ENCODE assay signal across 8 cellular contexts in the genomic region with DNA sequence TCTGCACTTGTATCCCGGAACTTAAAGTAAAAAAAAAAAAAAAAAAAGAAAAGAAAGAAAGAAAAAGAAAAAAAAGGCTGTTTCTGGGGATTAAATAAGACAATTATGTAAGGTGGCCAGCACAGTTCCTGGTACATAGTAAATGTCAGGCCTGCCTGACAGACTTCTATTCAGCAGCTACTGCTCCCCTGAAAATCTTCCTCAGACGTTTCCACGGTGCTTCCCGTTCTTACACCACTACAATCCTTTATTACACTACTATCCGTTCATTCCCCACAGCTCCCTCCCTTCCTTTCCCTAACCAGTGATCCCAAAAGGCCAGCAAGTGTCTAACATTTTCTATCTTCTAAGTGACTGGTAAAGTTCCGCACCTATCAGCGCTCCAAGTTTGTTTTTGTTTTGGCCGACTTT. TPM values are rescaled to one million over a fixed set of nuclear protein-coding genes. Genes with fewer than 3 reads are reported as not detected.
DNase-seq lines count a peak whose midpoint lies in the region; ATAC-seq and TF ChIP-seq lines count a peak whose summit lies in the region.

No MANE protein-coding gene starts in this region.

- DNase-seq in Calu3 (no peak), brain microvascular endothelial cell (no peak), memory B cell (ENCODE audit: low spot score in 2 of 2) (no peak), type B pancreatic cell (ENCODE audit: extremely low spot score, unreplicated experiment) (no peak), activated gamma-delta T cell treated with Interleukin-2 at 50 U/mL for 16 hours (no peak)

- in situ Hi-C loops in brain microvascular endothelial cell (cut with HindIII; ENCODE audit: low pct_ligation_motif_present, low sequenced_read_pairs), result no loop called here

- H3K27me3 ChIP-seq in HUES48 (ENCODE audit: control insufficient read depth, insufficient read depth, low read length) (no peaks in the 10 kb centered on the region), brain microvascular endothelial cell (replicated peaks) (no peaks in the 10 kb centered on the region)

- H3K9me3 ChIP-seq in HUES48 (ENCODE audit: control insufficient read depth, insufficient read depth, low read length), result no peaks in the 10 kb centered on the region

- BruUV-seq in Calu3 (replicated peaks; lab: Mats Ljungman, UMichigan), result no TSS peak

- H3K27ac Mint-ChIP-seq in Calu3 (ENCODE audit: unreplicated experiment) (peak overlapping the region; percentile 97), memory B cell (peak overlapping the region; percentile 100), type B pancreatic cell (peak overlapping the region; percentile 98)

- H3K9me3 Mint-ChIP-seq in Calu3 (ENCODE audit: low read depth, unreplicated experiment), result no peaks in the 10 kb centered on the region
- H3K9me3 Mint-ChIP-seq in memory B cell, result no peaks in the 10 kb centered on the region
- no peaks in the 10 kb centered on the region for H3K9me3 Mint-ChIP-seq in type B pancreatic cell

- H3K27ac ChIP-seq in HUES48 (ENCODE audit: low read depth, low read length) (peak overlapping the region; percentile 97), brain microvascular endothelial cell (peak overlapping the region; percentile 81)

- H3K27me3 Mint-ChIP-seq in Calu3 (ENCODE audit: unreplicated experiment), result no peaks in the 10 kb centered on the region
- H3K27me3 Mint-ChIP-seq in memory B cell, result no peaks in the 10 kb centered on the region
- H3K27me3 Mint-ChIP-seq in type B pancreatic cell, result no peaks in the 10 kb centered on the region

- ATAC-seq in memory B cell (ENCODE audit: low read depth) (no peak), HG03565 (IDR thresholded peaks at IDR 0.05; ENCODE audit: unreplicated experiment) (no peak), GM18867 (IDR thresholded peaks at IDR 0.05; ENCODE audit: unreplicated experiment) (no peak)

- TF ChIP-seq CTCF in Calu3 (IDR thresholded peaks at IDR 0.05; ENCODE audit: unreplicated experiment) (no peak), brain microvascular endothelial cell (IDR thresholded peaks at IDR 0.05; ENCODE audit: low read depth, low read length, missing control alignments) (no peak), type B pancreatic cell (conservative IDR thresholded peaks at IDR 0.05) (no peak)

- H3K4me1 Mint-ChIP-seq in Calu3 (ENCODE audit: low read depth, unreplicated experiment), result peaks cover 17% of the 10 kb centered on the region
- H3K4me1 Mint-ChIP-seq in memory B cell, result peaks cover 4% of the 10 kb centered on the region
- H3K4me1 Mint-ChIP-seq in type B pancreatic cell (ENCODE audit: unreplicated experiment), result peaks cover 16% of the 10 kb centered on the region

- H3K4me3 ChIP-seq in HUES48 (ENCODE audit: low read depth, low read length), result peak overlapping the region; percentile 97
- H3K4me3 ChIP-seq in brain microvascular endothelial cell (ENCODE audit: low read depth, low read length), result peak overlapping the region; percentile 80

- peak overlapping the region; percentile 91 for H3K4me3 Mint-ChIP-seq in Calu3 (ENCODE audit: low read depth, unreplicated experiment)
- H3K4me3 Mint-ChIP-seq in memory B cell, result peak overlapping the region; percentile 98
- H3K4me3 Mint-ChIP-seq in type B pancreatic cell, result peak overlapping the region; percentile 98

- H3K36me3 Mint-ChIP-seq in Calu3 (ENCODE audit: insufficient read depth, unreplicated experiment) (peaks cover 30% of the 10 kb centered on the region), memory B cell (peaks cover 18% of the 10 kb centered on the region), type B pancreatic cell (peaks cover 4% of the 10 kb centered on the region)

- intact Hi-C loops in Calu3 (cut with micrococcal nuclease; ENCODE audit: unreplicated experiment), result no loop called here

- H3K36me3 ChIP-seq in HUES48 (ENCODE audit: control insufficient read depth, insufficient read depth, low read length), result no peaks in the 10 kb centered on the region
- H3K36me3 ChIP-seq in brain microvascular endothelial cell (replicated peaks), result peaks cover 3% of the 10 kb centered on the region

- CTCF ChIA-PET in Calu3 (lab: Charles Lee), result interaction anchor here (0.7 kb wide), 1 partner anchor 499 kb away, joined by 6 read pairs; no protein-coding TSS in a partner anchor

- peak overlapping the region; percentile 97 for H3K9ac ChIP-seq in HUES48 (ENCODE audit: low read depth, low read length)

- H3K4me1 ChIP-seq in HUES48 (ENCODE audit: control insufficient read depth, insufficient read depth, low read length), result no peaks in the 10 kb centered on the region; the same call in 1 of the 2 replicates

RNA-seq across cellular contexts. Expression of gene RB1, which starts 0.6 kb away (rescaled TPM):
- 38.8 and 44.9 TPM in 2 replicates for total RNA-seq in Calu3 (2022)
- total RNA-seq in type B pancreatic cell (ENCODE audit: low replicate concordance), result 26.6 and 29.3 TPM in 2 replicates
